In genomic region chr9:99578666-99579065, GRCh38 we compare ENCODE assay signal across 8 cellular contexts.
"Had no signal": no experiment of that assay in that cellular context is flagged by ENCODE, and none has a peak within 500 bp of the region (broad histone marks: within the 10 kb centered on the region; RNA-seq: fewer than 3 reads in every experiment).

No MANE protein-coding gene starts in this region.

- ATAC-seq: HCT116 had no signal

- H2AFZ ChIP-seq: GM23248 had no signal

- H3K36me3 ChIP-seq: HAP-1 had no signal

- H3K4me3 ChIP-seq: GM23248, HAP-1 had no signal

- DNase-seq: GM23248, GOT3, H7, HFFc6 had no signal

- H3K27ac ChIP-seq: GM23248 had no signal

- H3K36me3 Mint-ChIP-seq: IgD-negative memory B cell had no signal

- H3K27me3 Mint-ChIP-seq: IgD-negative memory B cell had no signal

- H3K4me3 Mint-ChIP-seq: HFFc6, IgD-negative memory B cell had no signal

- FAIRE-seq: HTR-8/SVneo had no signal

- H3K9me3 Mint-ChIP-seq: HFFc6, IgD-negative memory B cell had no signal

- H3K27ac Mint-ChIP-seq: HFFc6, IgD-negative memory B cell had no signal

- H3K9ac ChIP-seq: GM23248 had no signal

- H3K9me3 ChIP-seq: HAP-1 had no signal

- H3K4me1 ChIP-seq: HAP-1 had no signal
